Comparison of ENCODE assay signal across 18 cellular contexts in genomic region chr20:12610871-12611270, GRCh38.
"Had no signal": no experiment of that assay in that cellular context is flagged by ENCODE, and none has a peak within 500 bp of the region (broad histone marks: within the 10 kb centered on the region; RNA-seq: fewer than 3 reads in every experiment).

No MANE protein-coding gene starts in this region.

- H3K4me3 Mint-ChIP-seq: naive B cell; stimulated activated memory B cell treated with anti-CD40 and anti-IgM and Interleukin-4, amounts not matched to agents 10 μg/mL and 1 μg/mL and 100 μg/mL, for 72 hours; stimulated activated naive CD8-positive, alpha-beta T cell treated with anti-CD3 and anti-CD28 coated beads, Interleukin-15, Interleukin-2, amounts not matched to agents 100 ng/mL and 50 ng/mL, for 24 hours had no signal

- H3K36me3 Mint-ChIP-seq: naive B cell; stimulated activated memory B cell treated with anti-CD40 and anti-IgM and Interleukin-4, amounts not matched to agents 10 μg/mL and 1 μg/mL and 100 μg/mL, for 72 hours had no signal

- H3K4me1 Mint-ChIP-seq: naive B cell; stimulated activated memory B cell treated with anti-CD40 and anti-IgM and Interleukin-4, amounts not matched to agents 10 μg/mL and 1 μg/mL and 100 μg/mL, for 72 hours had no signal

- DNase-seq: dermis blood vessel endothelial cell; erythroblast; foreskin keratinocyte; head of caudate nucleus; kidney glomerular epithelial cell; mesendoderm; naive B cell; psoas muscle; spleen; stimulated activated CD4-positive, alpha-beta T cell treated with anti-CD3 and anti-CD28 coated beads, Interleukin-15, amount 100 ng/mL, for 24 hours; stimulated activated CD4-positive, alpha-beta T cell treated with anti-CD3 and anti-CD28 coated beads, Interleukin-1b, Interleukin-23, amount 100 ng/mL, for 48 hours; stimulated activated CD4-positive, alpha-beta T cell treated with anti-CD3 and anti-CD28 coated beads, Interleukin-4, amount 100 ng/mL, for 24 hours; tibial artery; upper lobe of left lung; uterus had no signal

- H3K27me3 Mint-ChIP-seq: naive B cell; stimulated activated memory B cell treated with anti-CD40 and anti-IgM and Interleukin-4, amounts not matched to agents 10 μg/mL and 1 μg/mL and 100 μg/mL, for 72 hours; stimulated activated naive CD8-positive, alpha-beta T cell treated with anti-CD3 and anti-CD28 coated beads, Interleukin-15, Interleukin-2, amounts not matched to agents 100 ng/mL and 50 ng/mL, for 24 hours had no signal

- H3K27ac Mint-ChIP-seq: naive B cell; stimulated activated memory B cell treated with anti-CD40 and anti-IgM and Interleukin-4, amounts not matched to agents 10 μg/mL and 1 μg/mL and 100 μg/mL, for 72 hours; stimulated activated naive CD8-positive, alpha-beta T cell treated with anti-CD3 and anti-CD28 coated beads, Interleukin-15, Interleukin-2, amounts not matched to agents 100 ng/mL and 50 ng/mL, for 24 hours had no signal

- ATAC-seq: foreskin keratinocyte; psoas muscle; sciatic nerve; stimulated activated memory B cell treated with anti-CD40 and anti-IgM and Interleukin-4, amounts not matched to agents 10 μg/mL and 1 μg/mL and 100 μg/mL, for 72 hours had no signal
